1 cellular context compared by ENCODE assay signal in genomic region chr1:228104526-228105251, GRCh38.
TF ChIP-seq lines count a peak whose summit lies in the region.

No MANE protein-coding gene starts in this region.

TF ChIP-seq in IMR-90, 13 proteins besides CTCF, POLR2A, EP300 and RAD21 (continued from another document):
- TF ChIP-seq RFX5 (IDR thresholded peaks at IDR 0.05; ENCODE audit: low read depth, low read length) = no peak
- TF ChIP-seq FOS (IDR thresholded peaks at IDR 0.05; ENCODE audit: low read depth, low read length) = no peak
- TF ChIP-seq MXI1 (IDR thresholded peaks at IDR 0.05; ENCODE audit: borderline replicate concordance, low read depth, low read length) = no peak
- TF ChIP-seq CHD1 (IDR thresholded peaks at IDR 0.05; ENCODE audit: low read depth, low read length) = no peak
- no peak for TF ChIP-seq CEBPB (IDR thresholded peaks at IDR 0.05; ENCODE audit: low read depth, low read length)
- TF ChIP-seq USF2 (IDR thresholded peaks at IDR 0.05; ENCODE audit: low read depth, low read length) = no peak
- TF ChIP-seq MAFK (IDR thresholded peaks at IDR 0.05; ENCODE audit: low read depth, low read length) = no peak
- TF ChIP-seq NFE2L2 (IDR thresholded peaks at IDR 0.05; ENCODE audit: low read depth, low read length) = no peak
- no peak for TF ChIP-seq RCOR1 (IDR thresholded peaks at IDR 0.05; ENCODE audit: insufficient replicate concordance, low read length)
- no peak for TF ChIP-seq SMC3 (IDR thresholded peaks at IDR 0.05; ENCODE audit: low read depth, low read length)
- no peak for TF ChIP-seq ELK1 (IDR thresholded peaks at IDR 0.05; ENCODE audit: borderline replicate concordance, low read depth, low read length)
